ENCODE assay signal across 13 cellular contexts in genomic region chr14:90408713-90409112, GRCh38. TPM values are rescaled to one million over a fixed set of nuclear protein-coding genes. Genes with fewer than 3 reads are reported as not detected.
DNase-seq lines count a peak whose midpoint lies in the region; ATAC-seq, FAIRE-seq and TF ChIP-seq lines count a peak whose summit lies in the region.
"Had no signal": no experiment of that assay in that cellular context is flagged by ENCODE, and none has a peak within 500 bp of the region (broad histone marks: within the 10 kb centered on the region; RNA-seq: fewer than 3 reads in every experiment).

No MANE protein-coding gene starts in this region.

- no peak for TF ChIP-seq POLR2A in endothelial cell of umbilical vein (IDR thresholded peaks at IDR 0.05; ENCODE audit: low read depth, low read length)

- no peaks in the 10 kb centered on the region for H3K27me3 Mint-ChIP-seq in activated naive CD8-positive, alpha-beta T cell
- no peaks in the 10 kb centered on the region for H3K27me3 Mint-ChIP-seq in activated naive CD8-positive, alpha-beta T cell treated with anti-CD3 and anti-CD28 coated beads, Interleukin-2, amount 50 U/mL, for 24 hours
- H3K27me3 Mint-ChIP-seq: central memory CD8-positive, alpha-beta T cell had no signal

- POLR2A ChIA-PET in endothelial cell of umbilical vein (lab: Charles Lee): interaction anchor here (0.6 to 3.7 kb wide), 5 partner anchors 8 to 765 kb away, joined by 3 to 37 read pairs (median 6); partner anchors contain the start of gene CALM1

- no peaks in the 10 kb centered on the region for H4K20me1 ChIP-seq in endothelial cell of umbilical vein (replicated peaks; ENCODE audit: control insufficient read depth, extremely low read depth, insufficient read depth, low read length)

- FAIRE-seq in endothelial cell of umbilical vein (lab: Jason Lieb, UNC): no peak
- FAIRE-seq: islet of Langerhans had no signal

- H2AFZ ChIP-seq in endothelial cell of umbilical vein (ENCODE audit: low read depth, low read length): no peak overlapping the region

- H3K9me1 ChIP-seq in endothelial cell of umbilical vein (replicated peaks; ENCODE audit: control insufficient read depth, extremely low read depth, insufficient read depth, low read length): no peaks in the 10 kb centered on the region

- BruUV-seq in endothelial cell of umbilical vein (replicated peaks; lab: Mats Ljungman, UMichigan): TSS peak; percentile 97

- no peaks in the 10 kb centered on the region for H3K79me2 ChIP-seq in endothelial cell of umbilical vein (ENCODE audit: control insufficient read depth, insufficient read depth, low read length)

- peak overlapping the region; percentile 66 for H3K9ac ChIP-seq in endothelial cell of umbilical vein (replicated peaks; ENCODE audit: extremely low read depth, insufficient read depth, low read length)

- H3K4me1 ChIP-seq in endothelial cell of umbilical vein (ENCODE audit: control insufficient read depth, extremely low read depth, insufficient read depth, low read length): peaks cover 37% of the 10 kb centered on the region
- peaks cover 4% of the 10 kb centered on the region for H3K4me1 ChIP-seq in upper lobe of right lung

- intact Hi-C loops in endothelial cell of umbilical vein (cut with micrococcal nuclease) (loop anchor here (1.0 to 5.0 kb wide), 7 partner anchors 9 to 444 kb away; no protein-coding TSS in a partner anchor), upper lobe of right lung (cut with DNase I) (no loop called here)

- peaks cover 41% of the 10 kb centered on the region for H3K4me1 Mint-ChIP-seq in activated naive CD8-positive, alpha-beta T cell (ENCODE audit: low read depth)
- peaks cover 44% of the 10 kb centered on the region for H3K4me1 Mint-ChIP-seq in activated naive CD8-positive, alpha-beta T cell treated with anti-CD3 and anti-CD28 coated beads, Interleukin-2, amount 50 U/mL, for 24 hours

- H3K4me2 ChIP-seq in endothelial cell of umbilical vein (ENCODE audit: insufficient read depth, low read length): peak overlapping the region; percentile 14

- ATAC-seq in activated naive CD8-positive, alpha-beta T cell treated with anti-CD3 and anti-CD28 coated beads, Interleukin-2, amount 50 U/mL, for 24 hours: no peak
- ATAC-seq in upper lobe of right lung: no peak
- ATAC-seq in GM18520 (IDR thresholded peaks at IDR 0.05; ENCODE audit: unreplicated experiment): no peak

- no peak overlapping the region for H3K4me3 Mint-ChIP-seq in activated naive CD8-positive, alpha-beta T cell
- no peak overlapping the region for H3K4me3 Mint-ChIP-seq in activated naive CD8-positive, alpha-beta T cell treated with anti-CD3 and anti-CD28 coated beads, Interleukin-2, amount 50 U/mL, for 24 hours
- H3K4me3 Mint-ChIP-seq: central memory CD8-positive, alpha-beta T cell had no signal

- H3K27me3 ChIP-seq in endothelial cell of umbilical vein (ENCODE audit: control insufficient read depth in 2 of 2, insufficient read depth in 2 of 2, low read length in 2 of 2) (no peaks in the 10 kb centered on the region), upper lobe of right lung (no peaks in the 10 kb centered on the region)

- DNase-seq in activated naive CD8-positive, alpha-beta T cell treated with anti-CD3 and anti-CD28 coated beads, Interleukin-2, amount 50 U/mL, for 24 hours: no peak
- no peak for DNase-seq in endothelial cell of umbilical vein (ENCODE audit: low read depth, low spot score)
- DNase-seq in myocyte (ENCODE audit: low read depth): peak; percentile 37
- no peak for DNase-seq in upper lobe of right lung
- DNase-seq in activated effector memory CD4-positive, alpha-beta T cell treated with anti-CD3 and anti-CD28 coated beads, Interleukin-2, amount 50 U/mL, for 16 hours: no peak
- no peak for DNase-seq in amniotic stem cell (lab: John Stamatoyannopoulos, UW)
- DNase-seq: activated CD4-positive, CD25-positive, alpha-beta regulatory T cell; KG1; stimulated activated CD4-positive, alpha-beta T cell treated with anti-CD3 and anti-CD28 coated beads, Interleukin-1b, Interleukin-23, amount 100 ng/mL, for 48 hours had no signal

- H3K36me3 Mint-ChIP-seq in activated naive CD8-positive, alpha-beta T cell: peaks cover 2% of the 10 kb centered on the region
- H3K36me3 Mint-ChIP-seq in activated naive CD8-positive, alpha-beta T cell treated with anti-CD3 and anti-CD28 coated beads, Interleukin-2, amount 50 U/mL, for 24 hours (ENCODE audit: low read depth): peaks cover 32% of the 10 kb centered on the region

- CTCF ChIA-PET in endothelial cell of umbilical vein (lab: Charles Lee): interaction anchor here (0.9 to 3.7 kb wide), 12 partner anchors 8 to 764 kb away, joined by 3 to 37 read pairs (median 4); no protein-coding TSS in a partner anchor

- H3K27ac ChIP-seq in endothelial cell of umbilical vein (ENCODE audit: insufficient read depth, low read depth, low read length) (peak overlapping the region; percentile 92), upper lobe of right lung (peak overlapping the region; percentile 59)

- dilution Hi-C loops in endothelial cell of umbilical vein (cut with MboI; ENCODE audit: extremely low pct_ligation_motif_present, low sequenced_read_pairs): no loop called here

- H3K9me3 ChIP-seq in endothelial cell of umbilical vein (replicated peaks; ENCODE audit: control insufficient read depth, insufficient read depth, low read length) (no peaks in the 10 kb centered on the region), upper lobe of right lung (no peaks in the 10 kb centered on the region)

- H3K4me3 ChIP-seq in endothelial cell of umbilical vein (replicated peaks in 1 of 3; ENCODE audit: insufficient read depth in 1 of 3, low read depth in 1 of 3, low read length in 3 of 3) (no peak overlapping the region), upper lobe of right lung (no peak overlapping the region)

- H3K9me3 Mint-ChIP-seq in activated naive CD8-positive, alpha-beta T cell (ENCODE audit: low read depth): no peaks in the 10 kb centered on the region
- H3K9me3 Mint-ChIP-seq in activated naive CD8-positive, alpha-beta T cell treated with anti-CD3 and anti-CD28 coated beads, Interleukin-2, amount 50 U/mL, for 24 hours: no peaks in the 10 kb centered on the region
- H3K9me3 Mint-ChIP-seq: central memory CD8-positive, alpha-beta T cell had no signal

- peak overlapping the region; percentile 47 for H3K27ac Mint-ChIP-seq in activated naive CD8-positive, alpha-beta T cell
- H3K27ac Mint-ChIP-seq in activated naive CD8-positive, alpha-beta T cell treated with anti-CD3 and anti-CD28 coated beads, Interleukin-2, amount 50 U/mL, for 24 hours: no peak overlapping the region

- no peak for TF ChIP-seq CTCF in endothelial cell of umbilical vein (IDR thresholded peaks at IDR 0.05; ENCODE audit: extremely low read depth in 1 of 2, insufficient read depth in 1 of 2, low read depth in 1 of 2, low read length in 2 of 2)
- no peak for TF ChIP-seq CTCF in upper lobe of right lung (IDR thresholded peaks at IDR 0.05)

- H3K36me3 ChIP-seq in endothelial cell of umbilical vein (ENCODE audit: control insufficient read depth in 2 of 2, extremely low read depth in 1 of 2, insufficient read depth in 2 of 2, low read length in 2 of 2): peaks cover 12 to 24% of the 10 kb centered on the region in 2 experiments
- H3K36me3 ChIP-seq in upper lobe of right lung: peaks cover 41% of the 10 kb centered on the region

TF ChIP-seq in endothelial cell of umbilical vein, 7 proteins besides CTCF, POLR2A, EP300 and RAD21:
- TF ChIP-seq POLR2AphosphoS5 (IDR thresholded peaks at IDR 0.05; ENCODE audit: insufficient read depth, low read depth, low read length) (no peak), MYC (IDR thresholded peaks at IDR 0.05; ENCODE audit: low read depth, low read length) (no peak), GATA2 (IDR thresholded peaks at IDR 0.05; ENCODE audit: insufficient read depth, insufficient read length, low read depth, low read length) (no peak), MAX (IDR thresholded peaks at IDR 0.05; ENCODE audit: insufficient read depth, insufficient read length) (no peak), JUN (IDR thresholded peaks at IDR 0.05; ENCODE audit: borderline replicate concordance, insufficient read depth, insufficient read length, low read depth) (no peak), EZH2 (IDR thresholded peaks at IDR 0.05; ENCODE audit: borderline replicate concordance, low read depth, low read length, severe bottlenecking) (no peak), FOS (IDR thresholded peaks at IDR 0.05; ENCODE audit: borderline replicate concordance, insufficient read depth, low read length) (no peak)

RNA-seq across cellular contexts. Expression of gene CALM1, which starts 11.9 kb away (rescaled TPM):
- total RNA-seq in endothelial cell of umbilical vein (731 and 743 TPM in 2 replicates), myocyte (694 and 961 TPM in 2 replicates), upper lobe of right lung (477 TPM)
- polyA plus RNA-seq in endothelial cell of umbilical vein: 476 and 529 TPM in 2 replicates
- polyA plus RNA-seq in endothelial cell of umbilical vein (2011; cell fraction: cytosol; rRNA removed): 479 and 499 TPM in 2 replicates
- polyA plus RNA-seq in endothelial cell of umbilical vein (2011; cell fraction: nucleus; rRNA removed): 256 and 319 TPM in 2 replicates
- polyA plus RNA-seq in endothelial cell of umbilical vein (2012): 434 and 637 TPM in 2 replicates
- 422 and 653 TPM in 2 replicates for polyA minus RNA-seq in endothelial cell of umbilical vein
- polyA minus RNA-seq in endothelial cell of umbilical vein (2011; cell fraction: cytosol; rRNA and poly(A)+ RNA removed): 238 TPM
- polyA minus RNA-seq in endothelial cell of umbilical vein (2011; cell fraction: nucleus; rRNA and poly(A)+ RNA removed): 185 and 221 TPM in 2 replicates
- 302 TPM for polyA plus RNA-seq in myocyte (2012)
